ENCODE assay signal across 23 cellular contexts in the genomic region with DNA sequence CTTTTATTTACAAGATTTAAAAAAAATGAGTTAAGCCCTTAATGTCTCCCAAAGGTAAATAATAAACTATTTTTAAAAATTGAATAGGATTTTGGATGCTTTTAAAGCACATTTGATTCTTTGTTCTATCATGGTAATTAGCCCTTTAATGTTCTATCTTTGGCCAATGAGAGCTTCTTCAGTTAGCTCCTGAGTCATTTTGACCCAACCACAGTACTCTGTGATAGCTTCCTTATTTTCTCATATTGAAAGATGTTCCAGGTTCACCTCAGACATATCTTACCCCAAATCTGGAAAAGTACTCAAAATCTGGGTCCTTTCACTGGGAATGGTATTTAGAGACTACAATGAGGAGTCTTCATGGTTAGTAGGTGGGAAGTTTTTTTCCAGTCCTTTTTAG.
"Had no signal": no experiment of that assay in that cellular context is flagged by ENCODE, and none has a peak within 500 bp of the region (broad histone marks: within the 10 kb centered on the region; RNA-seq: fewer than 3 reads in every experiment).

No MANE protein-coding gene starts in this region.

- H3K4me3 Mint-ChIP-seq: activated naive CD8-positive, alpha-beta T cell; central memory CD8-positive, alpha-beta T cell; immature natural killer cell; nephron progenitor cell had no signal

- H3K27ac ChIP-seq: hepatocyte, lower lobe of right lung, parathyroid adenoma, upper lobe of left lung had no signal

- ATAC-seq: esophagus mucosa; left lobe of liver; lower lobe of right lung; mucosa of descending colon; right cardiac atrium; stimulated activated naive CD8-positive, alpha-beta T cell treated with anti-CD3 and anti-CD28 coated beads, Interleukin-15, Interleukin-2, amounts not matched to agents 100 U/mL and 50 U/mL, for 24 hours had no signal

- H3K27ac Mint-ChIP-seq: activated naive CD8-positive, alpha-beta T cell; immature natural killer cell; nephron progenitor cell had no signal

- H3K4me1 Mint-ChIP-seq: central memory CD8-positive, alpha-beta T cell had no signal

- H3K4me2 ChIP-seq: hepatocyte had no signal

- FAIRE-seq: astrocyte, endothelial cell of umbilical vein had no signal

- H2AFZ ChIP-seq: hepatocyte, parathyroid adenoma had no signal

- DNase-seq: activated CD4-positive, alpha-beta T cell treated with anti-CD3 and anti-CD28 coated beads for 1 hour; activated CD4-positive, alpha-beta T cell treated with anti-CD3 and anti-CD28 coated beads, Interleukin-2, amount 50 U/mL, for 1 hour; activated gamma-delta T cell treated with Interleukin-2 at 50 U/mL for 16 hours; activated T-cell treated with anti-CD3 and anti-CD28 coated beads, Interleukin-2, amount 50 U/mL, for 1 hour; effector memory CD4-positive, alpha-beta T cell; foreskin melanocyte; immature natural killer cell; lower lobe of right lung; mesendoderm; mucosa of descending colon; nephron progenitor cell; right cardiac atrium; stimulated activated CD4-positive, alpha-beta T cell treated with anti-CD3 and anti-CD28 coated beads, Interleukin-4, amount 100 ng/mL, for 24 hours; stimulated activated naive CD8-positive, alpha-beta T cell treated with anti-CD3 and anti-CD28 coated beads, Interleukin-15, Interleukin-2, amounts not matched to agents 100 U/mL and 50 U/mL, for 24 hours; upper lobe of left lung had no signal

- H3K27me3 ChIP-seq: hepatocyte, upper lobe of left lung had no signal

- H3K4me3 ChIP-seq: hepatocyte, lower lobe of right lung, mucosa of descending colon, upper lobe of left lung had no signal

- H3K9ac ChIP-seq: parathyroid adenoma had no signal

- H3K9me3 ChIP-seq: lower lobe of right lung, mucosa of descending colon, upper lobe of left lung had no signal

- H3K4me1 ChIP-seq: lower lobe of right lung, parathyroid adenoma, upper lobe of left lung had no signal

- H3K79me2 ChIP-seq: hepatocyte, parathyroid adenoma had no signal

- H3K36me3 ChIP-seq: lower lobe of right lung, upper lobe of left lung had no signal

- H3K9me3 Mint-ChIP-seq: central memory CD8-positive, alpha-beta T cell had no signal

- H3K36me3 Mint-ChIP-seq: activated naive CD8-positive, alpha-beta T cell; immature natural killer cell had no signal
